In genomic region chr13:30510091-30510490, GRCh38 we compare ENCODE assay signal across 1 cellular context.
TF ChIP-seq lines count a peak whose summit lies in the region.

No MANE protein-coding gene starts in this region.

TF ChIP-seq in HEK293, 187 proteins besides CTCF, POLR2A, EP300 and RAD21 (continued from another document):
- TF ChIP-seq, protein P1, sequence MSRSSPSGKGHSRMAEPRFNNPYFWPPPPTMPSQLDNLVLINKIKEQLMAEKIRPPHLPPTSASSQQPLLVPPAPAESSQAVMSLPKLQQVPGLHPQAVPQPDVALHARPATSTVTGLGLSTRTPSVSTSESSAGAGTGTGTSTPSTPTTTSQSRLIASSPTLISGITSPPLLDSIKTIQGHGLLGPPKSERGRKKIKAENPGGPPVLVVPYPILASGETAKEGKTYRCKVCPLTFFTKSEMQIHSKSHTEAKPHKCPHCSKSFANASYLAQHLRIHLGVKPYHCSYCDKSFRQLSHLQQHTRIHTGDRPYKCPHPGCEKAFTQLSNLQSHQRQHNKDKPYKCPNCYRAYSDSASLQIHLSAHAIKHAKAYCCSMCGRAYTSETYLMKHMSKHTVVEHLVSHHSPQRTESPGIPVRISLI (tag by site-specific recombination; IDR thresholded peaks at IDR 0.05): no peak
- no peak for TF ChIP-seq ZNF658 (tag by site-specific recombination; IDR thresholded peaks at IDR 0.05)
- TF ChIP-seq ZNF660 (tag by site-specific recombination; IDR thresholded peaks at IDR 0.05): no peak
- TF ChIP-seq ZBTB48 (tag by site-specific recombination; IDR thresholded peaks at IDR 0.05): no peak
- TF ChIP-seq, protein P2, sequence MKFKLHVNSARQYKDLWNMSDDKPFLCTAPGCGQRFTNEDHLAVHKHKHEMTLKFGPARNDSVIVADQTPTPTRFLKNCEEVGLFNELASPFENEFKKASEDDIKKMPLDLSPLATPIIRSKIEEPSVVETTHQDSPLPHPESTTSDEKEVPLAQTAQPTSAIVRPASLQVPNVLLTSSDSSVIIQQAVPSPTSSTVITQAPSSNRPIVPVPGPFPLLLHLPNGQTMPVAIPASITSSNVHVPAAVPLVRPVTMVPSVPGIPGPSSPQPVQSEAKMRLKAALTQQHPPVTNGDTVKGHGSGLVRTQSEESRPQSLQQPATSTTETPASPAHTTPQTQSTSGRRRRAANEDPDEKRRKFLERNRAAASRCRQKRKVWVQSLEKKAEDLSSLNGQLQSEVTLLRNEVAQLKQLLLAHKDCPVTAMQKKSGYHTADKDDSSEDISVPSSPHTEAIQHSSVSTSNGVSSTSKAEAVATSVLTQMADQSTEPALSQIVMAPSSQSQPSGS (tag by site-specific recombination; IDR thresholded peaks at IDR 0.05; ENCODE audit: low read depth): no peak
- no peak for TF ChIP-seq ZBTB17 (tag by site-specific recombination; IDR thresholded peaks at IDR 0.05)
- no peak for TF ChIP-seq ZNF266 (tag by site-specific recombination; IDR thresholded peaks at IDR 0.05; ENCODE audit: low read depth)
- TF ChIP-seq ZNF2 (tag by site-specific recombination; IDR thresholded peaks at IDR 0.05): no peak
- TF ChIP-seq ZNF610 (tag by site-specific recombination; IDR thresholded peaks at IDR 0.05; ENCODE audit: borderline replicate concordance): no peak
- no peak for TF ChIP-seq ZNF302 (tag by site-specific recombination; IDR thresholded peaks at IDR 0.05; ENCODE audit: low read depth)
- no peak for TF ChIP-seq ZNF510 (tag by site-specific recombination; IDR thresholded peaks at IDR 0.05; ENCODE audit: insufficient replicate concordance)
- no peak for TF ChIP-seq ZNF404 (tag by site-specific recombination; IDR thresholded peaks at IDR 0.05)
- no peak for TF ChIP-seq ZNF623 (tag by site-specific recombination; IDR thresholded peaks at IDR 0.05)
- no peak for TF ChIP-seq PRDM1 (tag by site-specific recombination; IDR thresholded peaks at IDR 0.05)
- no peak for TF ChIP-seq ZNF558 (tag by site-specific recombination; IDR thresholded peaks at IDR 0.05)
- TF ChIP-seq ZNF174 (tag by site-specific recombination; IDR thresholded peaks at IDR 0.05): no peak
- TF ChIP-seq KLF8 (tag by site-specific recombination; IDR thresholded peaks at IDR 0.05): no peak
- TF ChIP-seq SCRT1 (tag by site-specific recombination; IDR thresholded peaks at IDR 0.05; ENCODE audit: borderline replicate concordance): no peak
- no peak for TF ChIP-seq TCF7L2 (IDR thresholded peaks at IDR 0.05; ENCODE audit: borderline replicate concordance, low read depth, low read length)
